Comparison of ENCODE assay signal across 8 cellular contexts in the genomic region with DNA sequence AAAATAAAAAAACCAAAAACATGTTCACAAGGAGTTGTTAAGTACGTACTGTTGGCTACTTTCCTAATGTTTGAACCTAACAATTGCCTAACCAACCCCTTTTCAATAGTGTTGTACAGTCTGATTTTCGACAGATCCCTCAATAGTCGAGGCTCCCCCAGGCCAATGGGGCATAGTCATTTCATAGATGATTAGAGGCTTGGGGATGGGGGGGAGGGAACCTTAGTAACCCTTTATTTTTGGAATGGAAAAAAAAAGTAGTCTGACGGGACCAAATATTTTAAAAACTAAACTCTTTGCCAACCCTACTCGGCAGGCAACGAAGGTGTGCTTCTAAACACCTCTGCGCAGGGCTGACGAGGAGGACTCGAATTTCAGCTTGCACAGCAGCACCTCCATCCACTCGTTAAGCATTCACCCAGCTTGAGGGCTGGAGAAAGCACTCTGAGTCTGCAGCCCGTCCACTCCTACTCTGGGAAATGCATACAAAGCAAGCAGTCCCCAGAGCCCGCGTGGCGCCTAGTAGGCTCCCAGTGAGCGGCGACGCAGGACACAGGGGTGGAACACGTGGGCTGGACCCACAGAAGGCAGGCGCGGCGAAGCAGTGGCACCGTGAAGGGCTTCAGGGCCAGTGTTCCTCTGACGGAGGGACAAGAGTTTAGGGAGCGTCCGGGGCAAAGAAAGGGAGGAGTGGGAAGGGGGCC. TPM values are rescaled to one million over a fixed set of nuclear protein-coding genes. Genes with fewer than 3 reads are reported as not detected.
DNase-seq lines count a peak whose midpoint lies in the region; ATAC-seq and TF ChIP-seq lines count a peak whose summit lies in the region.

No MANE protein-coding gene starts in this region.

- H3K9ac ChIP-seq in endocrine pancreas (ENCODE audit: control insufficient read depth, insufficient read depth, low read length): peak overlapping the region; percentile 73

- H3K4me1 Mint-ChIP-seq in activated CD4-positive, alpha-beta memory T cell treated with anti-CD3 and anti-CD28 coated beads for 36 hours (ENCODE audit: low read depth): peaks cover 17% of the 10 kb centered on the region

- no peaks in the 10 kb centered on the region for H3K4me1 ChIP-seq in endocrine pancreas (ENCODE audit: control insufficient read depth, insufficient read depth, low read length)

- peak overlapping the region; percentile 78 for H3K27ac Mint-ChIP-seq in activated CD4-positive, alpha-beta memory T cell treated with anti-CD3 and anti-CD28 coated beads for 36 hours

- ATAC-seq in GM18909 (IDR thresholded peaks at IDR 0.05; ENCODE audit: poor library complexity, unreplicated experiment) (peak; percentile 40), HG03135 (IDR thresholded peaks at IDR 0.05; ENCODE audit: unreplicated experiment) (peak; percentile 36)

- peaks cover 4% of the 10 kb centered on the region for H3K36me3 Mint-ChIP-seq in activated CD4-positive, alpha-beta memory T cell treated with anti-CD3 and anti-CD28 coated beads for 36 hours

- no peaks in the 10 kb centered on the region for H3K9me3 ChIP-seq in endocrine pancreas (ENCODE audit: control insufficient read depth, low read length)

- H3K4me3 ChIP-seq in AG10803 (ENCODE audit: low read length) (peak overlapping the region; percentile 86), endocrine pancreas (ENCODE audit: control insufficient read depth, insufficient read depth, low read length) (peak overlapping the region; percentile 55)

- H3K36me3 ChIP-seq in endocrine pancreas (ENCODE audit: control insufficient read depth, insufficient read depth, low read length): no peaks in the 10 kb centered on the region

- no peaks in the 10 kb centered on the region for H3K9me3 Mint-ChIP-seq in activated CD4-positive, alpha-beta memory T cell treated with anti-CD3 and anti-CD28 coated beads for 36 hours

- intact Hi-C loops in activated CD4-positive, alpha-beta memory T cell treated with anti-CD3 and anti-CD28 coated beads for 36 hours (cut with micrococcal nuclease): no loop called here

- peak overlapping the region; percentile 95 for H3K4me3 Mint-ChIP-seq in activated CD4-positive, alpha-beta memory T cell treated with anti-CD3 and anti-CD28 coated beads for 36 hours

- H3K27me3 ChIP-seq in endocrine pancreas (ENCODE audit: control insufficient read depth, insufficient read depth, low read length): no peaks in the 10 kb centered on the region

- CTCF ChIA-PET in activated CD4-positive, alpha-beta memory T cell treated with anti-CD3 and anti-CD28 coated beads for 36 hours (lab: Charles Lee): no interaction called here

- peak; percentile 49 for DNase-seq in AG10803 (ENCODE audit: low read depth)
- DNase-seq in NCI-H2171 treated with DMSO at 0.1 percent for 48 hours (lab: John Stamatoyannopoulos, UW): peak; percentile 63
- DNase-seq in activated CD4-positive, alpha-beta memory T cell treated with anti-CD3 and anti-CD28 coated beads for 36 hours: peak; percentile 65
- peak; percentile 90 for DNase-seq in mesenteric fat pad (ENCODE audit: low spot score)
- DNase-seq in stimulated activated CD8-positive, alpha-beta memory T cell treated with anti-CD3 and anti-CD28 coated beads, Interleukin-15, amount 100 ng/mL, for 4 hours (ENCODE audit: low read depth in 2 of 2): peak; percentile 19 to 32

- POLR2A ChIA-PET in activated CD4-positive, alpha-beta memory T cell treated with anti-CD3 and anti-CD28 coated beads for 36 hours (lab: Charles Lee): interaction anchor here (0.7 to 1.5 kb wide), 3 partner anchors 10 to 16 kb away, joined by 3 to 6 read pairs (median 6); no protein-coding TSS in a partner anchor

- TF ChIP-seq CTCF in AG10803 (conservative IDR thresholded peaks at IDR 0.05; ENCODE audit: low read length): no peak

- no peaks in the 10 kb centered on the region for H3K27me3 Mint-ChIP-seq in activated CD4-positive, alpha-beta memory T cell treated with anti-CD3 and anti-CD28 coated beads for 36 hours

RNA-seq across cellular contexts. Expression of gene PUS7, which starts 0.9 kb away (rescaled TPM):
- 10 to 100 TPM; 16.9 to 20.3 TPM for total RNA-seq in activated CD4-positive, alpha-beta memory T cell treated with anti-CD3 and anti-CD28 coated beads for 36 hours
- 16.9 TPM for total RNA-seq in mesenteric fat pad

RNA-seq across cellular contexts. Expression of gene RINT1, which starts 10.8 kb away (rescaled TPM):
- 10 to 100 TPM; 23.3 to 26.7 TPM for total RNA-seq in activated CD4-positive, alpha-beta memory T cell treated with anti-CD3 and anti-CD28 coated beads for 36 hours
- 17.7 TPM for total RNA-seq in mesenteric fat pad

Comparison
In these comparisons a context has a peak if more than half of its experiments do, and no peak if none do; other contexts are left out.
1. Peak in every context shown above with its lines: DNase-seq, ATAC-seq and H3K4me3 ChIP-seq.
2. DNase-seq: peak in every context shown above with its lines; median percentile 90 in mesenteric fat pad; 65 in activated CD4-positive, alpha-beta memory T cell treated with anti-CD3 and anti-CD28 coated beads for 36 hours; 63 in NCI-H2171 treated with DMSO at 0.1 percent for 48 hours; 49 in AG10803; 26 in stimulated activated CD8-positive, alpha-beta memory T cell treated with anti-CD3 and anti-CD28 coated beads, Interleukin-15, amount 100 ng/mL, for 4 hours.